1 cellular context compared by ENCODE assay signal in genomic region chr16:1940273-1941161, GRCh38.
TF ChIP-seq lines count a peak whose summit lies in the region.

No MANE protein-coding gene starts in this region.

TF ChIP-seq in HepG2, 621 proteins besides CTCF, POLR2A, EP300 and RAD21 (continued from another document and continues in another):
- TF ChIP-seq ARID3A (IDR thresholded peaks at IDR 0.05; ENCODE audit: low read depth, low read length) = no peak
- TF ChIP-seq ZNF510 (CRISPR knock-in tag; IDR thresholded peaks at IDR 0.05; ENCODE audit: low read depth) = 0 out of 2 replicates have a peak, but pooled peaks have one; percentile 52
- TF ChIP-seq, protein P1, sequence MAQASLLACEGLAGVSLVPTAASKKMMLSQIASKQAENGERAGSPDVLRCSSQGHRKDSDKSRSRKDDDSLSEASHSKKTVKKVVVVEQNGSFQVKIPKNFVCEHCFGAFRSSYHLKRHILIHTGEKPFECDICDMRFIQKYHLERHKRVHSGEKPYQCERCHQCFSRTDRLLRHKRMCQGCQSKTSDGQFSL (CRISPR knock-in tag; IDR thresholded peaks at IDR 0.05) = no peak
- TF ChIP-seq ZNF792 (CRISPR knock-in tag; IDR thresholded peaks at IDR 0.05) = peak; percentile 37; the same call in 1 of the 2 replicates
- 0 out of 2 replicates have a peak, but pooled peaks have one; percentile 20 for TF ChIP-seq SALL2 (CRISPR knock-in tag; IDR thresholded peaks at IDR 0.05)
- TF ChIP-seq MXI1 (IDR thresholded peaks at IDR 0.05; ENCODE audit: borderline replicate concordance, low read depth, low read length) = peak; percentile 72; the same call in 1 of the 3 replicates
- TF ChIP-seq HCFC1 (IDR thresholded peaks at IDR 0.05; ENCODE audit: low read depth, low read length) = no peak
- TF ChIP-seq NKX3-1 (CRISPR knock-in tag; IDR thresholded peaks at IDR 0.05) = no peak
- TF ChIP-seq HNRNPUL1 (IDR thresholded peaks at IDR 0.05; ENCODE audit: low read depth, low read length) = no peak
- TF ChIP-seq NR2F6 (IDR thresholded peaks at IDR 0.05) = peak; percentile 72
- peak; percentile 66; the same call in 1 of the 2 replicates for TF ChIP-seq NR2F6 (CRISPR knock-in tag; IDR thresholded peaks at IDR 0.05)
- TF ChIP-seq NR2C2 (CRISPR knock-in tag; IDR thresholded peaks at IDR 0.05; ENCODE audit: borderline replicate concordance) = peak; percentile 25; the same call in 1 of the 2 replicates
- TF ChIP-seq TARDBP (CRISPR knock-in tag; IDR thresholded peaks at IDR 0.05) = peak; percentile 96
- TF ChIP-seq FOSL2 (CRISPR knock-in tag; IDR thresholded peaks at IDR 0.05) = peak; percentile 63
- peak; percentile 34 for TF ChIP-seq HNRNPLL (IDR thresholded peaks at IDR 0.05; ENCODE audit: low read depth, low read length, poor library complexity, severe bottlenecking)
- TF ChIP-seq ZNF598 (CRISPR knock-in tag; IDR thresholded peaks at IDR 0.05; ENCODE audit: borderline replicate concordance) = no peak
- TF ChIP-seq ZNF160 (CRISPR knock-in tag; IDR thresholded peaks at IDR 0.05) = peak; percentile 14; the same call in 1 of the 2 replicates
- TF ChIP-seq ZNF530 (CRISPR knock-in tag; IDR thresholded peaks at IDR 0.05; ENCODE audit: low read depth) = no peak
- no peak for TF ChIP-seq E2F2 (CRISPR knock-in tag; IDR thresholded peaks at IDR 0.05; ENCODE audit: borderline replicate concordance)
- TF ChIP-seq PAWR (CRISPR knock-in tag; IDR thresholded peaks at IDR 0.05; ENCODE audit: borderline replicate concordance) = no peak
- peak; percentile 25; the same call in 1 of the 2 replicates for TF ChIP-seq TMF1 (CRISPR knock-in tag; IDR thresholded peaks at IDR 0.05; ENCODE audit: low read depth)
- TF ChIP-seq XBP1 (CRISPR knock-in tag; IDR thresholded peaks at IDR 0.05) = no peak
- TF ChIP-seq, protein P2, sequence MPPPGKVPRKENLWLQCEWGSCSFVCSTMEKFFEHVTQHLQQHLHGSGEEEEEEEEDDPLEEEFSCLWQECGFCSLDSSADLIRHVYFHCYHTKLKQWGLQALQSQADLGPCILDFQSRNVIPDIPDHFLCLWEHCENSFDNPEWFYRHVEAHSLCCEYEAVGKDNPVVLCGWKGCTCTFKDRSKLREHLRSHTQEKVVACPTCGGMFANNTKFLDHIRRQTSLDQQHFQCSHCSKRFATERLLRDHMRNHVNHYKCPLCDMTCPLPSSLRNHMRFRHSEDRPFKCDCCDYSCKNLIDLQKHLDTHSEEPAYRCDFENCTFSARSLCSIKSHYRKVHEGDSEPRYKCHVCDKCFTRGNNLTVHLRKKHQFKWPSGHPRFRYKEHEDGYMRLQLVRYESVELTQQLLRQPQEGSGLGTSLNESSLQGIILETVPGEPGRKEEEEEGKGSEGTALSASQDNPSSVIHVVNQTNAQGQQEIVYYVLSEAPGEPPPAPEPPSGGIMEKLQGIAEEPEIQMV (CRISPR knock-in tag; IDR thresholded peaks at IDR 0.05; ENCODE audit: low read depth) = peak; percentile 71; the same call in 1 of the 2 replicates
- TF ChIP-seq GTF2F1 (IDR thresholded peaks at IDR 0.05; ENCODE audit: low read length) = no peak
- 0 out of 2 replicates have a peak, but pooled peaks have one; percentile 15 for TF ChIP-seq ZBTB3 (CRISPR knock-in tag; IDR thresholded peaks at IDR 0.05; ENCODE audit: borderline replicate concordance, low read depth)
- no peak for TF ChIP-seq ZNF749 (CRISPR knock-in tag; IDR thresholded peaks at IDR 0.05; ENCODE audit: borderline replicate concordance)
- TF ChIP-seq, protein P3, sequence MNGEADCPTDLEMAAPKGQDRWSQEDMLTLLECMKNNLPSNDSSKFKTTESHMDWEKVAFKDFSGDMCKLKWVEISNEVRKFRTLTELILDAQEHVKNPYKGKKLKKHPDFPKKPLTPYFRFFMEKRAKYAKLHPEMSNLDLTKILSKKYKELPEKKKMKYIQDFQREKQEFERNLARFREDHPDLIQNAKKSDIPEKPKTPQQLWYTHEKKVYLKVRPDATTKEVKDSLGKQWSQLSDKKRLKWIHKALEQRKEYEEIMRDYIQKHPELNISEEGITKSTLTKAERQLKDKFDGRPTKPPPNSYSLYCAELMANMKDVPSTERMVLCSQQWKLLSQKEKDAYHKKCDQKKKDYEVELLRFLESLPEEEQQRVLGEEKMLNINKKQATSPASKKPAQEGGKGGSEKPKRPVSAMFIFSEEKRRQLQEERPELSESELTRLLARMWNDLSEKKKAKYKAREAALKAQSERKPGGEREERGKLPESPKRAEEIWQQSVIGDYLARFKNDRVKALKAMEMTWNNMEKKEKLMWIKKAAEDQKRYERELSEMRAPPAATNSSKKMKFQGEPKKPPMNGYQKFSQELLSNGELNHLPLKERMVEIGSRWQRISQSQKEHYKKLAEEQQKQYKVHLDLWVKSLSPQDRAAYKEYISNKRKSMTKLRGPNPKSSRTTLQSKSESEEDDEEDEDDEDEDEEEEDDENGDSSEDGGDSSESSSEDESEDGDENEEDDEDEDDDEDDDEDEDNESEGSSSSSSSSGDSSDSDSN (CRISPR knock-in tag; IDR thresholded peaks at IDR 0.05) = peak; percentile 63
- TF ChIP-seq ZMYM3 (CRISPR knock-in tag; IDR thresholded peaks at IDR 0.05) = peak; percentile 28; the same call in 1 of the 2 replicates
- peak; percentile 65; the same call in 1 of the 2 replicates for TF ChIP-seq ZNF644 (CRISPR knock-in tag; IDR thresholded peaks at IDR 0.05; ENCODE audit: low read depth)
- TF ChIP-seq REPIN1 (CRISPR knock-in tag; IDR thresholded peaks at IDR 0.05; ENCODE audit: borderline replicate concordance, low read depth) = peak; percentile 63; the same call in 1 of the 2 replicates
- TF ChIP-seq, protein P4, sequence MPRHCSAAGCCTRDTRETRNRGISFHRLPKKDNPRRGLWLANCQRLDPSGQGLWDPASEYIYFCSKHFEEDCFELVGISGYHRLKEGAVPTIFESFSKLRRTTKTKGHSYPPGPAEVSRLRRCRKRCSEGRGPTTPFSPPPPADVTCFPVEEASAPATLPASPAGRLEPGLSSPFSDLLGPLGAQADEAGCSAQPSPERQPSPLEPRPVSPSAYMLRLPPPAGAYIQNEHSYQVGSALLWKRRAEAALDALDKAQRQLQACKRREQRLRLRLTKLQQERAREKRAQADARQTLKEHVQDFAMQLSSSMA (CRISPR knock-in tag; IDR thresholded peaks at IDR 0.05) = 0 out of 2 replicates have a peak, but pooled peaks have one; percentile 74
- no peak for TF ChIP-seq KLF11 (CRISPR knock-in tag; IDR thresholded peaks at IDR 0.05)
- TF ChIP-seq PCBP2 (optimal IDR thresholded peaks at IDR 0.05; ENCODE audit: low read depth, low read length, poor library complexity, severe bottlenecking) = no peak
- no peak for TF ChIP-seq TRIM22 (IDR thresholded peaks at IDR 0.05)
- TF ChIP-seq ZNF232 (CRISPR knock-in tag; IDR thresholded peaks at IDR 0.05; ENCODE audit: borderline replicate concordance) = peak; percentile 19; the same call in 1 of the 2 replicates
- peak; percentile 64; the same call in 1 of the 2 replicates for TF ChIP-seq SMYD3 (CRISPR knock-in tag; IDR thresholded peaks at IDR 0.05)
- TF ChIP-seq, protein P5, sequence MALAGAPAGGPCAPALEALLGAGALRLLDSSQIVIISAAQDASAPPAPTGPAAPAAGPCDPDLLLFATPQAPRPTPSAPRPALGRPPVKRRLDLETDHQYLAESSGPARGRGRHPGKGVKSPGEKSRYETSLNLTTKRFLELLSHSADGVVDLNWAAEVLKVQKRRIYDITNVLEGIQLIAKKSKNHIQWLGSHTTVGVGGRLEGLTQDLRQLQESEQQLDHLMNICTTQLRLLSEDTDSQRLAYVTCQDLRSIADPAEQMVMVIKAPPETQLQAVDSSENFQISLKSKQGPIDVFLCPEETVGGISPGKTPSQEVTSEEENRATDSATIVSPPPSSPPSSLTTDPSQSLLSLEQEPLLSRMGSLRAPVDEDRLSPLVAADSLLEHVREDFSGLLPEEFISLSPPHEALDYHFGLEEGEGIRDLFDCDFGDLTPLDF (CRISPR knock-in tag; IDR thresholded peaks at IDR 0.05) = 0 out of 2 replicates have a peak, but pooled peaks have one; percentile 32
- TF ChIP-seq, protein P6, sequence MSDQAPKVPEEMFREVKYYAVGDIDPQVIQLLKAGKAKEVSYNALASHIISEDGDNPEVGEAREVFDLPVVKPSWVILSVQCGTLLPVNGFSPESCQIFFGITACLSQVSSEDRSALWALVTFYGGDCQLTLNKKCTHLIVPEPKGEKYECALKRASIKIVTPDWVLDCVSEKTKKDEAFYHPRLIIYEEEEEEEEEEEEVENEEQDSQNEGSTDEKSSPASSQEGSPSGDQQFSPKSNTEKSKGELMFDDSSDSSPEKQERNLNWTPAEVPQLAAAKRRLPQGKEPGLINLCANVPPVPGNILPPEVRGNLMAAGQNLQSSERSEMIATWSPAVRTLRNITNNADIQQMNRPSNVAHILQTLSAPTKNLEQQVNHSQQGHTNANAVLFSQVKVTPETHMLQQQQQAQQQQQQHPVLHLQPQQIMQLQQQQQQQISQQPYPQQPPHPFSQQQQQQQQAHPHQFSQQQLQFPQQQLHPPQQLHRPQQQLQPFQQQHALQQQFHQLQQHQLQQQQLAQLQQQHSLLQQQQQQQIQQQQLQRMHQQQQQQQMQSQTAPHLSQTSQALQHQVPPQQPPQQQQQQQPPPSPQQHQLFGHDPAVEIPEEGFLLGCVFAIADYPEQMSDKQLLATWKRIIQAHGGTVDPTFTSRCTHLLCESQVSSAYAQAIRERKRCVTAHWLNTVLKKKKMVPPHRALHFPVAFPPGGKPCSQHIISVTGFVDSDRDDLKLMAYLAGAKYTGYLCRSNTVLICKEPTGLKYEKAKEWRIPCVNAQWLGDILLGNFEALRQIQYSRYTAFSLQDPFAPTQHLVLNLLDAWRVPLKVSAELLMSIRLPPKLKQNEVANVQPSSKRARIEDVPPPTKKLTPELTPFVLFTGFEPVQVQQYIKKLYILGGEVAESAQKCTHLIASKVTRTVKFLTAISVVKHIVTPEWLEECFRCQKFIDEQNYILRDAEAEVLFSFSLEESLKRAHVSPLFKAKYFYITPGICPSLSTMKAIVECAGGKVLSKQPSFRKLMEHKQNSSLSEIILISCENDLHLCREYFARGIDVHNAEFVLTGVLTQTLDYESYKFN (CRISPR knock-in tag; conservative IDR thresholded peaks at IDR 0.05) = peak; percentile 100
- peak; percentile 65; the same call in 1 of the 2 replicates for TF ChIP-seq CAMTA2 (CRISPR knock-in tag; IDR thresholded peaks at IDR 0.05; ENCODE audit: borderline replicate concordance)
- peak; percentile 11 for TF ChIP-seq DBP (CRISPR knock-in tag; IDR thresholded peaks at IDR 0.05; ENCODE audit: not compliant biosample characterization)
- peak; percentile 92 for TF ChIP-seq PHF21A (CRISPR knock-in tag; IDR thresholded peaks at IDR 0.05)
- peak; percentile 69 for TF ChIP-seq ZFP91 (CRISPR knock-in tag; IDR thresholded peaks at IDR 0.05; ENCODE audit: borderline replicate concordance)
- TF ChIP-seq TOPORS (CRISPR knock-in tag; IDR thresholded peaks at IDR 0.05) = peak; percentile 65; the same call in 1 of the 2 replicates
- peak; percentile 83; the same call in 1 of the 2 replicates for TF ChIP-seq ZNF615 (CRISPR knock-in tag; IDR thresholded peaks at IDR 0.05; ENCODE audit: borderline replicate concordance)
- TF ChIP-seq BORCS8-MEF2B (CRISPR knock-in tag; IDR thresholded peaks at IDR 0.05) = peak; percentile 18
- TF ChIP-seq POLR2G (IDR thresholded peaks at IDR 0.05; ENCODE audit: low read depth, low read length) = peak; percentile 84
